In genomic region chr4:53364624-53365023, GRCh38 we compare ENCODE assay signal across 2 cellular contexts.
TF ChIP-seq lines count a peak whose summit lies in the region.

No MANE protein-coding gene starts in this region.

TF ChIP-seq in HEK293, 187 proteins besides CTCF, POLR2A, EP300 and RAD21 (continued from another document):
- no peak for TF ChIP-seq ZNF600 (tag by site-specific recombination; IDR thresholded peaks at IDR 0.05)
- TF ChIP-seq ZBTB21 (tag by site-specific recombination; IDR thresholded peaks at IDR 0.05), result no peak
- no peak for TF ChIP-seq SP2 (tag by site-specific recombination; IDR thresholded peaks at IDR 0.05)
- no peak for TF ChIP-seq ZBTB6 (tag by site-specific recombination; IDR thresholded peaks at IDR 0.05)
- TF ChIP-seq KLF8 (tag by site-specific recombination; IDR thresholded peaks at IDR 0.05), result no peak
- TF ChIP-seq ZNF146 (tag by site-specific recombination; IDR thresholded peaks at IDR 0.05), result no peak
- TF ChIP-seq ZNF302 (tag by site-specific recombination; IDR thresholded peaks at IDR 0.05; ENCODE audit: low read depth), result no peak
- no peak for TF ChIP-seq ZNF670 (tag by site-specific recombination; IDR thresholded peaks at IDR 0.05; ENCODE audit: low read depth)
- no peak for TF ChIP-seq ZNF473 (tag by site-specific recombination; IDR thresholded peaks at IDR 0.05)
- TF ChIP-seq ZNF639 (tag by site-specific recombination; IDR thresholded peaks at IDR 0.05), result no peak

TF ChIP-seq in WTC11, 78 proteins besides CTCF, POLR2A, EP300 and RAD21 (continued from another document):
- TF ChIP-seq ERG (CRISPR knock-in tag; IDR thresholded peaks at IDR 0.05), result no peak
- no peak for TF ChIP-seq CREB1 (CRISPR knock-in tag; IDR thresholded peaks at IDR 0.05)
- TF ChIP-seq OVOL2 (CRISPR knock-in tag; IDR thresholded peaks at IDR 0.05; ENCODE audit: borderline replicate concordance), result no peak
- no peak for TF ChIP-seq JUN (CRISPR knock-in tag; IDR thresholded peaks at IDR 0.05)
- TF ChIP-seq E2F4 (CRISPR knock-in tag; IDR thresholded peaks at IDR 0.05; ENCODE audit: borderline replicate concordance, low read depth), result no peak
- no peak for TF ChIP-seq CREM (CRISPR knock-in tag; IDR thresholded peaks at IDR 0.05)
- TF ChIP-seq PREB (CRISPR knock-in tag; IDR thresholded peaks at IDR 0.05; ENCODE audit: borderline replicate concordance), result no peak
